20 cellular contexts compared by ENCODE assay signal in the genomic region with DNA sequence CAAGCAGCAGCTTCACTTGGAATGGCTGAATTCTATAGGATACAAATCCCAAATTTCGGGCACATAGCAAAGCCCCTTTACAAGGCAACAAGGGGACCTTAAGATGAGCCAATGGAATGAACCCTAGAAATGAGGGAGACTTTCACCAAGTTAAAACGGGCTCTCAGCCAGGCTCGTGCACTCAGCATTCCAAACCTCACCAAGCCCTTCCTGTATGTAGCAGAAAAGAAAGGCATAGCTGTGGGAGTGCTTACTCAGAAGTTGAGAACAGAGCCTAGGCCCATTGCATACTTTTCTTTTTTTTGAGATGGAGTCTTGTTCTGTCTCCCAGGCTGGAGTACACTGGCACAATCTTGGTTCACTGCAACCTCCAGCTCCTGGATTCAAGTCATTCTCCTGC.
"Had no signal": no experiment of that assay in that cellular context is flagged by ENCODE, and none has a peak within 500 bp of the region (broad histone marks: within the 10 kb centered on the region; RNA-seq: fewer than 3 reads in every experiment).

No MANE protein-coding gene starts in this region.

- DNase-seq: activated CD4-positive, alpha-beta T cell treated with anti-CD3 and anti-CD28 coated beads for 1 hour; activated CD4-positive, alpha-beta T cell treated with anti-CD3 and anti-CD28 coated beads, Interleukin-2, amount 50 U/mL, for 4 hours; activated naive CD4-positive, alpha-beta T cell treated with anti-CD3 and anti-CD28 coated beads, Interleukin-2, amount 10 ng/mL, durations not matched to agents 7 days and 5 days; cortex of kidney; effector memory CD8-positive, alpha-beta T cell; islet precursor cell; left ventricle myocardium inferior; mucosa of descending colon; naive thymus-derived CD4-positive, alpha-beta T cell; ovary; stimulated activated CD4-positive, alpha-beta T cell treated with anti-CD3 and anti-CD28 coated beads, Interleukin-12 subunit alpha, Interleukin-12 subunit beta, amount 100 ng/mL, for 4 hours; stimulated activated CD4-positive, alpha-beta T cell treated with anti-CD3 and anti-CD28 coated beads, Interleukin-2, amount 100 ng/mL, for 24 hours; T-cell; T-helper 9 cell; tibial artery; uterus had no signal

- H3K36me3 ChIP-seq: ovary, tibial artery, uterus had no signal

- H3K4me1 Mint-ChIP-seq: activated naive CD4-positive, alpha-beta T cell treated with anti-CD3 and anti-CD28 coated beads, Interleukin-2, amount 10 ng/mL, durations not matched to agents 7 days and 5 days; central memory CD8-positive, alpha-beta T cell had no signal

- H3K36me3 Mint-ChIP-seq: stimulated activated effector memory CD8-positive, alpha-beta T cell treated with anti-CD3 and anti-CD28 coated beads, Interleukin-12 subunit alpha, Interleukin-12 subunit beta, amount 100 ng/mL, for 72 hours had no signal

- ATAC-seq: effector memory CD8-positive, alpha-beta T cell; mucosa of descending colon; naive thymus-derived CD4-positive, alpha-beta T cell; stimulated activated effector memory CD8-positive, alpha-beta T cell treated with anti-CD3 and anti-CD28 coated beads, Interleukin-12 subunit alpha, Interleukin-12 subunit beta, amount 100 ng/mL, for 72 hours; T-cell had no signal

- H3K9me3 ChIP-seq: left ventricle myocardium inferior, mucosa of descending colon, ovary, tibial artery, uterus had no signal

- H3K27me3 Mint-ChIP-seq: activated naive CD4-positive, alpha-beta T cell treated with anti-CD3 and anti-CD28 coated beads, Interleukin-2, amount 10 ng/mL, durations not matched to agents 7 days and 5 days; central memory CD8-positive, alpha-beta T cell; effector memory CD8-positive, alpha-beta T cell; memory B cell; naive thymus-derived CD4-positive, alpha-beta T cell; T-cell had no signal

- H3K27ac Mint-ChIP-seq: activated naive CD4-positive, alpha-beta T cell treated with anti-CD3 and anti-CD28 coated beads, Interleukin-2, amount 10 ng/mL, durations not matched to agents 7 days and 5 days; activated T-helper 2 cell treated with anti-CD3 and anti-CD28 coated beads, Interferon-gamma antibody, Interleukin-2, Interleukin-4, amounts not matched to agents 10 μg/mL and 5 μg/mL and 100 μg/mL, durations not matched to agents 14 hours and 24 hours and 36 hours; effector memory CD8-positive, alpha-beta T cell; memory B cell; naive thymus-derived CD4-positive, alpha-beta T cell; stimulated activated effector memory CD8-positive, alpha-beta T cell treated with anti-CD3 and anti-CD28 coated beads, Interleukin-12 subunit alpha, Interleukin-12 subunit beta, amount 100 ng/mL, for 72 hours; T-cell had no signal

- H3K4me1 ChIP-seq: tibial artery, uterus had no signal

- H3K4me3 Mint-ChIP-seq: activated naive CD4-positive, alpha-beta T cell treated with anti-CD3 and anti-CD28 coated beads, Interleukin-2, amount 10 ng/mL, durations not matched to agents 7 days and 5 days; central memory CD8-positive, alpha-beta T cell; effector memory CD8-positive, alpha-beta T cell; memory B cell; naive thymus-derived CD4-positive, alpha-beta T cell; stimulated activated effector memory CD8-positive, alpha-beta T cell treated with anti-CD3 and anti-CD28 coated beads, Interleukin-12 subunit alpha, Interleukin-12 subunit beta, amount 100 ng/mL, for 72 hours; T-cell had no signal

- H3K9me3 Mint-ChIP-seq: activated naive CD4-positive, alpha-beta T cell treated with anti-CD3 and anti-CD28 coated beads, Interleukin-2, amount 10 ng/mL, durations not matched to agents 7 days and 5 days; central memory CD8-positive, alpha-beta T cell; effector memory CD8-positive, alpha-beta T cell; T-cell had no signal

- H3K27me3 ChIP-seq: ovary, tibial artery, uterus had no signal

- H3K27ac ChIP-seq: left ventricle myocardium inferior, ovary, tibial artery, uterus had no signal

- H3K4me3 ChIP-seq: left ventricle myocardium inferior, mucosa of descending colon, ovary, tibial artery, uterus had no signal
